ENCODE assay signal across 21 cellular contexts in the genomic region with DNA sequence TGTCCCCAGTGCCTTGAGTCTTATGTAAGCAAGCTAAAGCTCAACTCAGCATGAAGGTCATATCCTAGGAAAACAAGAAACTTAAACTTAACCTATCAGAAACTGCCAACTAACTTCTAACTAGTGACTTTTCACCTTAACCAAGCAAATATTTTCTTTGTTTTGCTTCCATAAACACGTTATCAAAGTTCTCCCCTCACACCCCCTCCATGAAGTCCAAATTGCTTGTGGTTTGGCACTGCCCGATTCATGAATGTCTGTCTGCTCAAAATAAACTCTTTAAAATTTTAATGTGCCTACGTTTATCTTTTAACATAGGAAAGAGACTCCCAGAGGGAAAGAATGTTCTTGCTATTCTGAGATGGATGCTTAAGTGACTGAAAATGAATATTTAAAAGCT. TPM values are rescaled to one million over a fixed set of nuclear protein-coding genes. Genes with fewer than 3 reads are reported as not detected.
"Had no signal": no experiment of that assay in that cellular context is flagged by ENCODE, and none has a peak within 500 bp of the region (broad histone marks: within the 10 kb centered on the region; RNA-seq: fewer than 3 reads in every experiment).

No MANE protein-coding gene starts in this region.

- ATAC-seq: activated CD8-positive, alpha-beta memory T cell treated with anti-CD3 and anti-CD28 coated beads, Interleukin-2, amount 10 ng/mL, durations not matched to agents 7 days and 5 days; esophagus mucosa; left ventricle myocardium superior; psoas muscle; stimulated activated effector memory CD8-positive, alpha-beta T cell treated with anti-CD3 and anti-CD28 coated beads, Interleukin-12 subunit alpha, Interleukin-12 subunit beta, amount 100 ng/mL, for 72 hours had no signal

- H3K4me3 ChIP-seq: psoas muscle, sigmoid colon, tibial nerve, uterus had no signal

- H3K36me3 ChIP-seq: sigmoid colon, tibial nerve, uterus, WERI-Rb-1 had no signal

- H3K27me3 ChIP-seq: sigmoid colon, tibial nerve, uterus had no signal

- H3K4me1 ChIP-seq: psoas muscle, sigmoid colon, uterus had no signal

- H3K27ac ChIP-seq: psoas muscle, sigmoid colon, tibial nerve, uterus, WERI-Rb-1 had no signal

- FAIRE-seq: colon, keratinocyte had no signal

- DNase-seq: activated CD4-positive, alpha-beta memory T cell treated with anti-CD3 and anti-CD28 coated beads for 36 hours; activated CD8-positive, alpha-beta memory T cell treated with anti-CD3 and anti-CD28 coated beads, Interleukin-2, amount 10 ng/mL, durations not matched to agents 7 days and 5 days; activated naive CD4-positive, alpha-beta T cell treated with anti-CD3 and anti-CD28 coated beads, Interleukin-2, amount 10 ng/mL, durations not matched to agents 7 days and 5 days; activated T-cell treated with anti-CD3 and anti-CD28 coated beads, Interleukin-2, amount 50 U/mL, for 1 hour; caudate nucleus; left ventricle myocardium superior; mesendoderm; nephron progenitor cell; occipital lobe; psoas muscle; sigmoid colon; stimulated activated CD4-positive, alpha-beta T cell treated with anti-CD3 and anti-CD28 coated beads, Interleukin-1b, Interleukin-23, amount 100 ng/mL, for 48 hours; T-helper 1 cell; T1000; uterus; WERI-Rb-1 had no signal

- H3K9me3 ChIP-seq: psoas muscle, sigmoid colon, uterus had no signal

RNA-seq across cellular contexts. Expression of gene GSTA2, which starts 34.9 kb away (rescaled TPM):
- total RNA-seq: activated CD4-positive, alpha-beta memory T cell treated with anti-CD3 and anti-CD28 coated beads for 36 hours; activated CD8-positive, alpha-beta memory T cell treated with anti-CD3 and anti-CD28 coated beads, Interleukin-2, amount 10 ng/mL, durations not matched to agents 7 days and 5 days; esophagus mucosa; left ventricle myocardium superior; occipital lobe; psoas muscle; sigmoid colon; tibial nerve; uterus had no signal
- polyA plus RNA-seq: keratinocyte, sigmoid colon had no signal
